ENCODE assay signal across 8 cellular contexts in the genomic region with DNA sequence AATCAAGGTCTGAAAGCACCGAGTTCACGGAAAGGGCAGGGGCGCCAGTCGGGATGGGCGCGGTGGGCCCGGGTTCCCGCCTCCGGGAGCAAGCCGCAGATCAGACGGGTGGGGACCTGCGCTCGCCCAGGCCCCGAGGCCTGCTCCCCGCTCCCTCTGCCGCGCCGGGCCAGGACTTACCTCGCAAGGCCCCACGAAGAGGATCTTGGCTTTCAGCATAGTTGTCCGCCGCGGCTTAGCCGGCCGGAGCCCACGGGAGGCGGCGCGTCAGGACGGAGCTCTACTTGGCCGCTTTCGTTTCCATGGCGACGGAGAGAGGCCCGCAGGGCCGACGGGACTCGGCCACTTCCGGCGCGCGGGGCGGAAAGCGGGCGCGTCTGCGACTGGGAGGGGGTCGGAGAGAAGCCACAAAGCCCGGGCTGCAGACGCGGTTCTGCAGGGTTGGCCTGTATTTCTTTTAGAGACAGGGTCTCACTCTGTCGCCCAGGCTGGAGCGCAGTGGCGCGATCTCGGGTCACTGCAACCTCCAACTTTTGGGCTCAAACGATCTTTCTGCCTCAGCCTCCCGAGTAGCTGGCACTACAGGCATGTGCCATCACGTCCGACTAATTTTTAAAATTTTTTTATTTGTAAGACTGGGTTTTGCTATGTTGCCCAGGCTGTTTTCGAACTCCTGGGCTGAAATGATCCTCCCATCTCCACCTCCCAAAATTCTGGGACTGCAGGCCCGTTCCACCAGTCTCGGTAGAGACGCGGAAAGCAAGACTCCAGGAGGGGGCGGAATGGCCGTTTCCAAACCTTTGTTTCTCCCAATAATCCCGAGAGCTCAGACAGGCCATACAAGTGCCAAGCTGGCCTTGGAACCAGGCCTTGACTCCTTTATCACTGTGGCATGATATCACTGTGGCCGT. TPM values are rescaled to one million over a fixed set of nuclear protein-coding genes. Genes with fewer than 3 reads are reported as not detected.
A peak's percentile ranks its signal among the peaks of the same experiment; 100 is the strongest.
DNase-seq lines count a peak whose midpoint lies in the region; ATAC-seq and TF ChIP-seq lines count a peak whose summit lies in the region.

A gene (minus strand): TSS at position 322 of the 911 bp plus-strand sequence. CDS start 103 bp downstream, at position 219.

- H2AFZ ChIP-seq in IMR-90 (replicated peaks; ENCODE audit: low read length, poor library complexity) (peak within 1 kb of the TSS; percentile 99), OCI-LY3 (ENCODE audit: low read depth, low read length) (peak within 1 kb of the TSS; percentile 66; the same call in 1 of the 2 replicates)

- peak within 1 kb of the TSS; percentile 66 for H4K91ac ChIP-seq in IMR-90 (ENCODE audit: insufficient read depth, low read depth, low read length)

- H4K20me1 ChIP-seq in IMR-90 (ENCODE audit: insufficient read depth, low read length) (no peaks in the 10 kb centered on the region), OCI-LY3 (ENCODE audit: insufficient read depth, low read length) (no peaks in the 10 kb centered on the region)

- H2BK20ac ChIP-seq in IMR-90 (ENCODE audit: low read depth, low read length): no peak within 1 kb of the TSS

- peak within 1 kb of the TSS; percentile 57 for H2AK5ac ChIP-seq in IMR-90 (ENCODE audit: low read depth, low read length)

- no TSS peak for BruUV-seq in IMR-90 (replicated peaks; lab: Mats Ljungman, UMichigan)

- no peaks in the 10 kb centered on the region for H3K27me3 ChIP-seq in IMR-90 (ENCODE audit: control insufficient read depth, insufficient read depth, low read length)
- H3K27me3 ChIP-seq in OCI-LY3 (ENCODE audit: low read depth, low read length): no peaks in the 10 kb centered on the region
- H3K27me3 ChIP-seq in mucosa of rectum (ENCODE audit: control insufficient read depth in 2 of 2, insufficient read depth in 2 of 2, low read length in 2 of 2): no peaks in the 10 kb centered on the region

- H3K36me3 ChIP-seq in IMR-90 (ENCODE audit: control insufficient read depth, insufficient read depth, low read length): no peaks in the 10 kb centered on the region
- no peaks in the 10 kb centered on the region for H3K36me3 ChIP-seq in OCI-LY3 (replicated peaks; ENCODE audit: low read depth, low read length)
- no peaks in the 10 kb centered on the region for H3K36me3 ChIP-seq in mucosa of rectum (ENCODE audit: control insufficient read depth in 2 of 2, insufficient read depth in 2 of 2, low read length in 2 of 2)

- peak within 1 kb of the TSS; percentile 85 for H3K4ac ChIP-seq in IMR-90 (ENCODE audit: low read depth, low read length)

- no peak for TF ChIP-seq RAD21 in IMR-90 (IDR thresholded peaks at IDR 0.05; ENCODE audit: low read length)

- peak within 1 kb of the TSS; percentile 89 for H3K9ac ChIP-seq in IMR-90 (ENCODE audit: low read depth, low read length)
- peak within 1 kb of the TSS; percentile 76 for H3K9ac ChIP-seq in OCI-LY3 (ENCODE audit: low read length)
- H3K9ac ChIP-seq in mucosa of rectum (ENCODE audit: low read depth in 1 of 2, low read length in 2 of 2): peak within 1 kb of the TSS; percentile 68 to 76

- peak within 1 kb of the TSS; percentile 97 for H4K5ac ChIP-seq in IMR-90 (ENCODE audit: low read depth, low read length)

- ATAC-seq in GM21515 (IDR thresholded peaks at IDR 0.05; ENCODE audit: unreplicated experiment) (peak; percentile 94), IMR-90 (ENCODE audit: low read depth) (peak; percentile 98)

- DNase-seq in DMS 273 (lab: John Stamatoyannopoulos, UW; ENCODE audit: unreplicated experiment) (peak; percentile 99), IMR-90 (peak; percentile 85), activated T-cell treated with anti-CD3 and anti-CD28 coated beads for 48 hours (ENCODE audit: low read depth) (peak; percentile 83), epithelial cell of proximal tubule (ENCODE audit: low read depth) (no peak)
- DNase-seq in stimulated activated CD8-positive, alpha-beta memory T cell treated with anti-CD3 and anti-CD28 coated beads, Interleukin-4, amount 100 ng/mL, for 4 hours (ENCODE audit: low read depth in 2 of 2, low spot score in 1 of 2): peak; percentile 59 to 71

- H2BK15ac ChIP-seq in IMR-90 (ENCODE audit: low read depth, low read length): no peak within 1 kb of the TSS

- peak within 1 kb of the TSS; percentile 78 for H3K56ac ChIP-seq in IMR-90 (ENCODE audit: extremely low read depth, insufficient read depth, low read length)

- peak within 1 kb of the TSS; percentile 95 for H3K4me2 ChIP-seq in IMR-90 (ENCODE audit: low read depth, low read length)
- peak within 1 kb of the TSS; percentile 89 for H3K4me2 ChIP-seq in OCI-LY3 (ENCODE audit: low read length)

- H3K79me2 ChIP-seq in OCI-LY3 (ENCODE audit: low read length): peaks cover 10% of the 10 kb centered on the region

- peak within 1 kb of the TSS; percentile 99 for H3K14ac ChIP-seq in IMR-90 (replicated peaks; ENCODE audit: low read depth, low read length)

- peak; percentile 36 for TF ChIP-seq CTCF in IMR-90 (conservative IDR thresholded peaks at IDR 0.05; ENCODE audit: low read depth, low read length)
- TF ChIP-seq CTCF in OCI-LY3 (IDR thresholded peaks at IDR 0.05; ENCODE audit: low read depth, low read length): peak; percentile 23; the same call in 1 of the 2 replicates
- peak; percentile 59 for TF ChIP-seq CTCF in epithelial cell of proximal tubule (conservative IDR thresholded peaks at IDR 0.05; ENCODE audit: low read depth, low read length)

- H2BK5ac ChIP-seq in IMR-90 (ENCODE audit: low read depth, low read length, poor library complexity, severe bottlenecking): peak within 1 kb of the TSS; percentile 84

- peaks cover 3% of the 10 kb centered on the region for H3K9me1 ChIP-seq in IMR-90 (ENCODE audit: insufficient read depth, low read length)

- TF ChIP-seq POLR2A in IMR-90 (IDR thresholded peaks at IDR 0.05; ENCODE audit: low read depth, low read length): no peak

- 0 out of 2 replicates have a peak within 1 kb of the TSS, but pooled peaks have one; percentile 38 for H2BK120ac ChIP-seq in IMR-90 (ENCODE audit: low read depth, low read length)

- CTCF ChIA-PET in IMR-90 (lab: Yijun Ruan, JAX): interaction anchor here (0.6 to 0.7 kb wide), 4 partner anchors 12 to 1142 kb away, joined by 3 to 5 read pairs (median 3); no protein-coding TSS in a partner anchor

- H3K9me3 ChIP-seq in IMR-90 (ENCODE audit: control insufficient read depth, insufficient read depth, low read length) (no peaks in the 10 kb centered on the region), OCI-LY3 (ENCODE audit: insufficient read depth, low read length) (no peaks in the 10 kb centered on the region), mucosa of rectum (ENCODE audit: control insufficient read depth in 2 of 2, low read length in 2 of 2) (no peaks in the 10 kb centered on the region)

- H3K4me1 ChIP-seq in IMR-90 (ENCODE audit: control insufficient read depth, insufficient read depth, low read length) (no peaks in the 10 kb centered on the region), OCI-LY3 (ENCODE audit: low read length) (peaks cover 11% of the 10 kb centered on the region), mucosa of rectum (ENCODE audit: control insufficient read depth in 2 of 2, insufficient read depth in 2 of 2, low read length in 2 of 2) (peaks cover 4 to 7% of the 10 kb centered on the region in 2 donors)

- peak within 1 kb of the TSS; percentile 98 for H3K4me3 ChIP-seq in IMR-90 (ENCODE audit: insufficient read depth, low read depth, low read length)
- H3K4me3 ChIP-seq in OCI-LY3 (ENCODE audit: low read length): peak within 1 kb of the TSS; percentile 88
- H3K4me3 ChIP-seq in epithelial cell of proximal tubule (ENCODE audit: low read depth, low read length): peak within 1 kb of the TSS; percentile 98
- peak within 1 kb of the TSS; percentile 83 to 89 for H3K4me3 ChIP-seq in mucosa of rectum (ENCODE audit: low read length in 2 of 2)

- 3% methylated on average over 28 of the region's 69 CpGs; no CpG with 5 or more reads in 1 of the 2 experiments for WGBS in IMR-90 (ENCODE audit: extremely low coverage in 2 of 2, insufficient read length in 1 of 2), 2 experiments

- H3K23ac ChIP-seq in IMR-90 (ENCODE audit: low read depth, low read length): peak within 1 kb of the TSS; percentile 90; the same call in 1 of the 2 replicates

- in situ Hi-C loops in IMR-90 (cut with MboI; ENCODE audit: low sequenced_read_pairs): no loop called here

- POLR2A ChIA-PET in IMR-90 (lab: Charles Lee; ENCODE audit: unreplicated experiment): interaction anchor here (0.7 kb wide), 1 partner anchor 318 kb away, joined by 3 read pairs; no protein-coding TSS in a partner anchor

- peak within 1 kb of the TSS; percentile 94 to 100 for H4K8ac ChIP-seq in IMR-90 (ENCODE audit: low read depth in 2 of 2, low read length in 2 of 2)

- dilution Hi-C loops in IMR-90 (cut with HindIII; ENCODE audit: low sequenced_read_pairs, unreplicated experiment): no loop called here

- H2AK9ac ChIP-seq in IMR-90 (replicated peaks; ENCODE audit: low read depth, low read length, poor library complexity): peak within 1 kb of the TSS; percentile 88

- H3K27ac ChIP-seq in IMR-90 (ENCODE audit: insufficient read depth, low read length) (peak within 1 kb of the TSS; percentile 90), OCI-LY3 (ENCODE audit: low read length) (peak within 1 kb of the TSS; percentile 21; the same call in 1 of the 2 replicates), mucosa of rectum (ENCODE audit: low read depth in 2 of 2, low read length in 2 of 2) (peak within 1 kb of the TSS; percentile 48 to 63)

- intact Hi-C loops in IMR-90 (cut with micrococcal nuclease): loop anchor here (1.0 kb wide), 1 partner anchor 218 kb away; no protein-coding TSS in a partner anchor

- peaks cover 0 to 16% of the 10 kb centered on the region in 2 experiments; a peak in 1 of 4 replicates for H3K79me1 ChIP-seq in IMR-90 (ENCODE audit: low read depth in 1 of 2, low read length in 2 of 2)

- H3K18ac ChIP-seq in IMR-90 (ENCODE audit: low read depth, low read length): peak within 1 kb of the TSS; percentile 62; the same call in 1 of the 2 replicates

TF ChIP-seq in IMR-90, 13 proteins besides CTCF, POLR2A, EP300 and RAD21 (continues in another document):
- peak; percentile 79 for TF ChIP-seq MXI1 (IDR thresholded peaks at IDR 0.05; ENCODE audit: borderline replicate concordance, low read depth, low read length)
- no peak for TF ChIP-seq RFX5 (IDR thresholded peaks at IDR 0.05; ENCODE audit: low read depth, low read length)
- no peak for TF ChIP-seq SMC3 (IDR thresholded peaks at IDR 0.05; ENCODE audit: low read depth, low read length)
- TF ChIP-seq MAZ (IDR thresholded peaks at IDR 0.05; ENCODE audit: borderline replicate concordance, low read depth, low read length): peak; percentile 45; the same call in 1 of the 2 replicates
- no peak for TF ChIP-seq FOS (IDR thresholded peaks at IDR 0.05; ENCODE audit: low read depth, low read length)
- TF ChIP-seq NFE2L2 (IDR thresholded peaks at IDR 0.05; ENCODE audit: low read depth, low read length): no peak
- TF ChIP-seq BHLHE40 (IDR thresholded peaks at IDR 0.05; ENCODE audit: low read depth, low read length): no peak

RNA-seq across cellular contexts. Expression of the gene that starts here (rescaled TPM):
- total RNA-seq in IMR-90 (2012; rRNA removed) (23.1 and 34.1 TPM in 2 replicates), epithelial cell of proximal tubule (36.6 and 45.3 TPM in 2 replicates)
- polyA plus RNA-seq in IMR-90 (2012; rRNA removed): 27.3 and 29.3 TPM in 2 replicates
- polyA plus RNA-seq in IMR-90 (2012; cell fraction: cytosol; rRNA removed): 18.4 and 27.6 TPM in 2 replicates
- 3.7 and 10.1 TPM in 2 replicates for polyA plus RNA-seq in IMR-90 (2012; cell fraction: nucleus; rRNA removed; ENCODE audit: low replicate concordance)

Comparison
In these comparisons a context has a peak if more than half of its experiments do, and no peak if none do; other contexts are left out.
1. H3K27ac ChIP-seq: peak in every context shown above with its lines; median percentile 90 in IMR-90; 56 in mucosa of rectum; 21 in OCI-LY3.